In genomic region chr12:121536058-121536928, GRCh38 we compare ENCODE assay signal across 8 cellular contexts. TPM values are rescaled to one million over a fixed set of nuclear protein-coding genes. Genes with fewer than 3 reads are reported as not detected.
DNase-seq lines count a peak whose midpoint lies in the region; ATAC-seq and TF ChIP-seq lines count a peak whose summit lies in the region.

No MANE protein-coding gene starts in this region.

- H3K27me3 ChIP-seq in BE2C (no peaks in the 10 kb centered on the region), endodermal cell (ENCODE audit: control insufficient read depth, insufficient read depth, low read length, poor library complexity, severe bottlenecking) (peaks cover 18% of the 10 kb centered on the region)

- no peak overlapping the region for H3K27ac Mint-ChIP-seq in endodermal cell

- H3K4me1 Mint-ChIP-seq in endodermal cell, result peaks cover 21% of the 10 kb centered on the region

- peaks cover 4% of the 10 kb centered on the region; the same call in 1 of the 2 replicates for H3K4me1 ChIP-seq in BE2C
- peaks cover 5% of the 10 kb centered on the region for H3K4me1 ChIP-seq in endodermal cell (ENCODE audit: control insufficient read depth, insufficient read depth, low read length)
- peaks cover 22% of the 10 kb centered on the region for H3K4me1 ChIP-seq in mesodermal cell (ENCODE audit: control insufficient read depth, insufficient read depth, low read length, poor library complexity, severe bottlenecking)

- H3K4me3 Mint-ChIP-seq in endodermal cell, result peak overlapping the region; percentile 38

- DNase-seq in BE2C, result peak; percentile 95
- peak; percentile 95 for DNase-seq in NCI-H748 (lab: John Stamatoyannopoulos, UW; ENCODE audit: unreplicated experiment)
- DNase-seq in activated CD8-positive, alpha-beta memory T cell treated with anti-CD3 and anti-CD28 coated beads for 48 hours (ENCODE audit: low read depth in 2 of 3, low spot score in 2 of 3), result peak; percentile 44 to 51 (median 47)
- peak; percentile 95 for DNase-seq in endodermal cell
- peak; percentile 61 to 67 for DNase-seq in stimulated activated CD8-positive, alpha-beta memory T cell treated with anti-CD3 and anti-CD28 coated beads, Interleukin-7, amount 100 ng/mL, for 4 hours (ENCODE audit: low read depth in 2 of 2)

- H3K36me3 Mint-ChIP-seq in endodermal cell (ENCODE audit: low read depth), result peaks cover 41% of the 10 kb centered on the region

- TF ChIP-seq CTCF in BE2C (IDR thresholded peaks at IDR 0.05; ENCODE audit: low read depth, low read length) (no peak), endodermal cell (conservative IDR thresholded peaks at IDR 0.05) (no peak)

- WGBS in endodermal cell (ENCODE audit: insufficient coverage in 1 of 2, insufficient read length in 1 of 2), 2 experiments, result 38 to 55% methylated on average over 22 to 38 of the region's 38 CpGs
- 17 to 28% methylated on average over 24 to 32 of the region's 38 CpGs for WGBS in mesodermal cell (ENCODE audit: insufficient coverage in 2 of 2), 2 experiments

- peaks cover 24% of the 10 kb centered on the region for H3K27me3 Mint-ChIP-seq in endodermal cell (ENCODE audit: insufficient read depth)

- H3K9ac ChIP-seq in endodermal cell (ENCODE audit: extremely low read depth, low read length, poor library complexity, severe bottlenecking), result no peak overlapping the region

- H3K27ac ChIP-seq in endodermal cell (ENCODE audit: low read depth, low read length) (peak overlapping the region; percentile 87), mesodermal cell (ENCODE audit: low read depth, low read length, severe bottlenecking) (peak overlapping the region; percentile 71)

- H3K36me3 ChIP-seq in BE2C, result peaks cover 9% of the 10 kb centered on the region
- peaks cover 43% of the 10 kb centered on the region for H3K36me3 ChIP-seq in endodermal cell (ENCODE audit: control insufficient read depth, insufficient read depth, low read length)
- H3K36me3 ChIP-seq in mesodermal cell (ENCODE audit: control insufficient read depth, insufficient read depth, low read length), result peaks cover 43% of the 10 kb centered on the region

- H3K4me3 ChIP-seq in BE2C (ENCODE audit: low read depth, low read length), result peak overlapping the region; percentile 66
- no peak overlapping the region for H3K4me3 ChIP-seq in endodermal cell (ENCODE audit: low read length)
- H3K4me3 ChIP-seq in mesodermal cell (ENCODE audit: extremely low read depth, insufficient read depth, low read length, poor library complexity, severe bottlenecking), result peak overlapping the region; percentile 24

- no peaks in the 10 kb centered on the region for H3K9me3 Mint-ChIP-seq in endodermal cell

- ATAC-seq in GM19035 (IDR thresholded peaks at IDR 0.05; ENCODE audit: unreplicated experiment), result peak; percentile 54
- ATAC-seq in HG03159 (IDR thresholded peaks at IDR 0.05; ENCODE audit: unreplicated experiment), result peak; percentile 54

- H3K9me3 ChIP-seq in BE2C (no peaks in the 10 kb centered on the region), endodermal cell (ENCODE audit: control insufficient read depth, low read length) (no peaks in the 10 kb centered on the region), mesodermal cell (ENCODE audit: control insufficient read depth, low read length) (no peaks in the 10 kb centered on the region)

RNA-seq across cellular contexts. Expression of gene KDM2B, which starts 44.5 kb away (rescaled TPM):
- polyA plus RNA-seq in BE2C (2012; ENCODE audit: insufficient read depth, insufficient read length, low read depth), result 53.2 TPM
- total RNA-seq in endodermal cell, result 100 to 1,000 TPM; 103 to 125 TPM
- 64.7 TPM for polyA plus RNA-seq in endodermal cell (2013, experiment 1 of 2)
- 60.8 TPM for polyA plus RNA-seq in endodermal cell (2013, experiment 2 of 2)
- 52.8 TPM for polyA plus RNA-seq in mesodermal cell (2013, experiment 1 of 2)
- polyA plus RNA-seq in mesodermal cell (2013, experiment 2 of 2), result 50.4 TPM
